29 cellular contexts compared by ENCODE assay signal in genomic region chr4:94814237-94814636, GRCh38. TPM values are rescaled to one million over a fixed set of nuclear protein-coding genes. Genes with fewer than 3 reads are reported as not detected.
DNase-seq lines count a peak whose midpoint lies in the region; ATAC-seq lines count a peak whose summit lies in the region.
"Had no signal": no experiment of that assay in that cellular context is flagged by ENCODE, and none has a peak within 500 bp of the region (broad histone marks: within the 10 kb centered on the region; RNA-seq: fewer than 3 reads in every experiment).

No MANE protein-coding gene starts in this region.

- ATAC-seq in GM18861 (IDR thresholded peaks at IDR 0.05; ENCODE audit: unreplicated experiment) (peak; percentile 94), HG03354 (IDR thresholded peaks at IDR 0.05; ENCODE audit: poor library complexity, severe bottlenecking, unreplicated experiment) (peak; percentile 92)
- ATAC-seq: stimulated activated naive CD8-positive, alpha-beta T cell treated with anti-CD3 and anti-CD28 coated beads, Interleukin-15, amount 100 ng/mL, for 72 hours had no signal

- DNase-seq in H4 (ENCODE audit: low spot score): peak; percentile 5
- peak; percentile 16 for DNase-seq in epithelial cell of prostate (ENCODE audit: low read depth, low spot score)
- no peak for DNase-seq in KG1 (lab: John Stamatoyannopoulos, UW)
- DNase-seq in LoVo (ENCODE audit: low spot score): no peak
- no peak for DNase-seq in NCI-H1105 (lab: John Stamatoyannopoulos, UW)
- DNase-seq in NCI-H774 (lab: John Stamatoyannopoulos, UW): no peak
- DNase-seq: activated CD4-positive, alpha-beta T cell treated with anti-CD3 and anti-CD28 coated beads for 48 hours; activated gamma-delta T cell treated with Interleukin-2 at 50 U/mL for 16 hours; activated T-cell treated with anti-CD3 and anti-CD28 coated beads, Interleukin-2, amount 50 U/mL, for 24 hours; brain microvascular endothelial cell; effector CD4-positive, alpha-beta T cell; erythroblast; foreskin melanocyte; mesendoderm; NCI-H1694 treated with DMSO at 0.1 percent for 48 hours; NCI-H69; sigmoid colon; SK-N-SH; stimulated activated CD4-positive, alpha-beta T cell treated with anti-CD3 and anti-CD28 coated beads, Interleukin-15, amount 100 ng/mL, for 24 hours; stimulated activated naive CD8-positive, alpha-beta T cell treated with anti-CD3 and anti-CD28 coated beads, Interleukin-15, amount 100 ng/mL, for 72 hours; tibial artery had no signal

- H3K27ac ChIP-seq in epithelial cell of prostate: no peak overlapping the region
- H3K27ac ChIP-seq: brain microvascular endothelial cell, C4-2B, hepatocyte, neutrophil, sigmoid colon, tibial artery had no signal

RNA-seq across cellular contexts. Expression of gene BMPR1B, which starts 56.5 kb away (rescaled TPM):
- 5.9 and 10.5 TPM in 2 replicates for total RNA-seq in H4 (2014; rRNA removed; shearing (Covaris generic))
- total RNA-seq: activated CD8-positive, alpha-beta memory T cell treated with anti-CD3 and anti-CD28 coated beads for 36 hours; RPMI7951; T-helper 2 cell treated with Interferon-gamma antibody and Interleukin-4, amounts not matched to agents 100 ng/mL and 5 ng/mL, for 36 hours had no signal

Comparison
In these comparisons a context has a peak if more than half of its experiments do, and no peak if none do; other contexts are left out.
1. DNase-seq: peak in H4 (single experiment) and epithelial cell of prostate (single experiment); none in KG1 (single experiment), LoVo (single experiment), NCI-H1105 (single experiment) and NCI-H774 (single experiment).